8 cellular contexts compared by ENCODE assay signal in the genomic region with DNA sequence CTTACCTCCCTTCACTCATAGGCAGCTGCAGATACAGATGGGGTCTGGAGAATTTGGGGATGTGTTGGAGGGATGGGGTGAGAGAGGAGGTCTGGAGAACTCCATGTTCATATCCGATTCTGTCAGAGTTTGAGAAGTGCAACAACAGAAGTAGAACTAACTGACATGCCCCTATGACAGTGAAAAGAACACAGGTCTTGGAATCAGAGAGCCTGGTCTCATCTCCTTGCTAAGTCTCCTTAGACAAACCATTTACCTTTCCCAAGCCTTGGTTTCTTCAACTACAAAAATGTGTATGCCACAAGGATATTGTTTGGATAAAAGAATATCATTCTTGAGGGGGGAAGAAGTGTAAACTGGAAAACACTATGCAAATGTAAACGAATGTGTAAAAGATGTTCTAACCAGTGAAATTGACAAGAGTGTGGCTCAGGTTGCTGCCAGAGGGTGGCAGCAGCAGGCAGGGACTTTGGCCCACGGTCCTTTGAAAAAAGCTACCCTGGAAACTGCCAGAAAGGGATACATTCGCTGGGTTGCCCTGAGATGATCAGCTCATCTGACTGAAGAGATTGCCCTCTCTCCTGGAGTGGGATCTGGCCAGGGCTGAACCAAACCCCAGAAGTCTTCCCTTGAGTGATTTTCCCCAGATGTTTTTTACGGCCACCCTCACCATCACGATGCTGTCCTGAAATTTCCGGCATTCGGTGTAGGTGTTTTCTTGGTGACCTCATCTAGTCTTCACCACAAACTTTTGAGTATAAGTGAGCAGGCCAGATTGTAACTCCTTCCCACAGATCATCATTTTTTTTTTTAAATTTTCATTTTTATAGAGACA. TPM values are rescaled to one million over a fixed set of nuclear protein-coding genes. Genes with fewer than 3 reads are reported as not detected.
A peak's percentile ranks its signal among the peaks of the same experiment; 100 is the strongest.
DNase-seq lines count a peak whose midpoint lies in the region; ATAC-seq, FAIRE-seq and TF ChIP-seq lines count a peak whose summit lies in the region.

No MANE protein-coding gene starts in this region.

- no peak for FAIRE-seq in RCC 7860 (lab: Jason Lieb, UNC)

- no peaks in the 10 kb centered on the region for H3K36me3 Mint-ChIP-seq in IgD-negative memory B cell
- H3K36me3 Mint-ChIP-seq in activated T-helper 2 cell treated with anti-CD3 and anti-CD28 coated beads, Interferon-gamma antibody, Interleukin-2, Interleukin-4, amounts not matched to agents 10 μg/mL and 5 μg/mL and 100 μg/mL, durations not matched to agents 14 hours and 24 hours and 36 hours (ENCODE audit: low read depth): peaks cover 12% of the 10 kb centered on the region

- TF ChIP-seq CTCF in foreskin keratinocyte (conservative IDR thresholded peaks at IDR 0.05): peak; percentile 95
- TF ChIP-seq CTCF in parathyroid adenoma (IDR thresholded peaks at IDR 0.05): peak; percentile 49
- TF ChIP-seq CTCF in upper lobe of right lung (IDR thresholded peaks at IDR 0.05): peak; percentile 74

- H2AFZ ChIP-seq in parathyroid adenoma: no peak overlapping the region

- H3K36me3 ChIP-seq in parathyroid adenoma (ENCODE audit: control insufficient read depth, insufficient read depth, low read length) (no peaks in the 10 kb centered on the region), upper lobe of right lung (no peaks in the 10 kb centered on the region)

- peak overlapping the region; percentile 76 for H3K27ac ChIP-seq in foreskin keratinocyte
- no peak overlapping the region for H3K27ac ChIP-seq in parathyroid adenoma
- H3K27ac ChIP-seq in upper lobe of right lung: no peak overlapping the region

- peaks cover 7% of the 10 kb centered on the region for H3K4me1 ChIP-seq in foreskin keratinocyte
- H3K4me1 ChIP-seq in parathyroid adenoma: peaks cover 2% of the 10 kb centered on the region
- H3K4me1 ChIP-seq in upper lobe of right lung: peaks cover 8% of the 10 kb centered on the region

- peak overlapping the region in 3 of 4 donors; percentile 49 to 89 (median 76) for H3K4me3 Mint-ChIP-seq in IgD-negative memory B cell
- H3K4me3 Mint-ChIP-seq in activated T-helper 2 cell treated with anti-CD3 and anti-CD28 coated beads, Interferon-gamma antibody, Interleukin-2, Interleukin-4, amounts not matched to agents 10 μg/mL and 5 μg/mL and 100 μg/mL, durations not matched to agents 14 hours and 24 hours and 36 hours (ENCODE audit: low read depth): peak overlapping the region; percentile 61

- H3K27me3 Mint-ChIP-seq in IgD-negative memory B cell: peaks cover 3% of the 10 kb centered on the region
- no peaks in the 10 kb centered on the region for H3K27me3 Mint-ChIP-seq in activated T-helper 2 cell treated with anti-CD3 and anti-CD28 coated beads, Interferon-gamma antibody, Interleukin-2, Interleukin-4, amounts not matched to agents 10 μg/mL and 5 μg/mL and 100 μg/mL, durations not matched to agents 14 hours and 24 hours and 36 hours (ENCODE audit: low read depth)

- H3K27ac Mint-ChIP-seq in IgD-negative memory B cell: peak overlapping the region; percentile 73 to 92 (median 89)
- H3K27ac Mint-ChIP-seq in activated T-helper 2 cell treated with anti-CD3 and anti-CD28 coated beads, Interferon-gamma antibody, Interleukin-2, Interleukin-4, amounts not matched to agents 10 μg/mL and 5 μg/mL and 100 μg/mL, durations not matched to agents 14 hours and 24 hours and 36 hours: peak overlapping the region; percentile 100

- peaks cover 24 to 31% (median 27%) of the 10 kb centered on the region in 3 donors for H3K4me1 Mint-ChIP-seq in IgD-negative memory B cell
- peaks cover 69% of the 10 kb centered on the region for H3K4me1 Mint-ChIP-seq in activated T-helper 2 cell treated with anti-CD3 and anti-CD28 coated beads, Interferon-gamma antibody, Interleukin-2, Interleukin-4, amounts not matched to agents 10 μg/mL and 5 μg/mL and 100 μg/mL, durations not matched to agents 14 hours and 24 hours and 36 hours (ENCODE audit: low read depth)

- no peaks in the 10 kb centered on the region for H3K27me3 ChIP-seq in foreskin keratinocyte
- H3K27me3 ChIP-seq in parathyroid adenoma (ENCODE audit: control insufficient read depth, insufficient read depth, low read length): no peaks in the 10 kb centered on the region
- no peaks in the 10 kb centered on the region for H3K27me3 ChIP-seq in upper lobe of right lung

- H3K4me3 ChIP-seq in parathyroid adenoma (ENCODE audit: low read depth, low read length) (no peak overlapping the region), upper lobe of right lung (no peak overlapping the region)

- H3K9ac ChIP-seq in parathyroid adenoma: no peak overlapping the region

- no peak overlapping the region for H3K4me2 ChIP-seq in parathyroid adenoma (ENCODE audit: low read length)

- no peaks in the 10 kb centered on the region for H3K9me3 Mint-ChIP-seq in IgD-negative memory B cell
- peaks cover 7% of the 10 kb centered on the region for H3K9me3 Mint-ChIP-seq in activated T-helper 2 cell treated with anti-CD3 and anti-CD28 coated beads, Interferon-gamma antibody, Interleukin-2, Interleukin-4, amounts not matched to agents 10 μg/mL and 5 μg/mL and 100 μg/mL, durations not matched to agents 14 hours and 24 hours and 36 hours

- ATAC-seq in GM19328 (IDR thresholded peaks at IDR 0.05; ENCODE audit: unreplicated experiment) (peak; percentile 36), foreskin keratinocyte (peak; percentile 71), upper lobe of right lung (peak; percentile 84)

- H3K9me3 ChIP-seq in parathyroid adenoma (ENCODE audit: control insufficient read depth, low read length) (no peaks in the 10 kb centered on the region), upper lobe of right lung (no peaks in the 10 kb centered on the region)

- intact Hi-C loops in activated T-helper 2 cell treated with anti-CD3 and anti-CD28 coated beads, Interferon-gamma antibody, Interleukin-2, Interleukin-4, amounts not matched to agents 10 μg/mL and 5 μg/mL and 100 μg/mL, durations not matched to agents 14 hours and 24 hours and 36 hours (cut with micrococcal nuclease): loop anchor here (1.0 to 10.0 kb wide), 7 partner anchors 10 to 325 kb away; partner anchors contain the start of gene CD58
- intact Hi-C loops in upper lobe of right lung (cut with DNase I): no loop called here

- peak; percentile 73 for DNase-seq in CD1c-positive myeloid dendritic cell (ENCODE audit: extremely low spot score)
- peak; percentile 43 for DNase-seq in RCC 7860 (ENCODE audit: low spot score)
- peak; percentile 70 for DNase-seq in activated T-helper 2 cell treated with anti-CD3 and anti-CD28 coated beads, Interferon-gamma antibody, Interleukin-2, Interleukin-4, amounts not matched to agents 10 μg/mL and 5 μg/mL and 100 μg/mL, durations not matched to agents 14 hours and 24 hours and 36 hours (ENCODE audit: low spot score)
- peak; percentile 28 to 55 for DNase-seq in foreskin keratinocyte
- no peak for DNase-seq in upper lobe of right lung

- no peaks in the 10 kb centered on the region for H3K79me2 ChIP-seq in parathyroid adenoma

RNA-seq across cellular contexts. Expression of gene CD2, which starts 17.0 kb away (rescaled TPM):
- polyA plus RNA-seq in IgD-negative memory B cell (6.6 TPM), foreskin keratinocyte (not detected in 2 replicates)
- 284 and 304 TPM in 2 replicates for total RNA-seq in activated T-helper 2 cell treated with anti-CD3 and anti-CD28 coated beads, Interferon-gamma antibody, Interleukin-2, Interleukin-4, amounts not matched to agents 10 μg/mL and 5 μg/mL and 100 μg/mL, durations not matched to agents 14 hours and 24 hours and 36 hours
- total RNA-seq in foreskin keratinocyte (not detected in 2 replicates), upper lobe of right lung (11.4 TPM)

Comparison
In these comparisons a context has a peak if more than half of its experiments do, and no peak if none do; other contexts are left out.
1. RNA of gene CD2, which starts 17.0 kb away (total RNA-seq): 284 to 304 TPM in activated T-helper 2 cell treated with anti-CD3 and anti-CD28 coated beads, Interferon-gamma antibody, Interleukin-2, Interleukin-4, amounts not matched to agents 10 μg/mL and 5 μg/mL and 100 μg/mL, durations not matched to agents 14 hours and 24 hours and 36 hours; 11.4 TPM in upper lobe of right lung (single experiment) and not detected in foreskin keratinocyte; every median in the first group is over 10 times any median in the second.
2. Peak in every context shown above with its lines, with median percentiles within 50 percentile points of each other: ATAC-seq and CTCF ChIP-seq.